ENCODE assay signal across 13 cellular contexts in genomic region chr3:4827767-4828166, GRCh38.
A peak's percentile ranks its signal among the peaks of the same experiment; 100 is the strongest.
DNase-seq lines count a peak whose midpoint lies in the region; ATAC-seq and TF ChIP-seq lines count a peak whose summit lies in the region.
"Had no signal": no experiment of that assay in that cellular context is flagged by ENCODE, and none has a peak within 500 bp of the region (broad histone marks: within the 10 kb centered on the region; RNA-seq: fewer than 3 reads in every experiment).

No MANE protein-coding gene starts in this region.

- H3K36me3 Mint-ChIP-seq in activated naive CD8-positive, alpha-beta T cell = peaks cover 29% of the 10 kb centered on the region

- H3K4me1 Mint-ChIP-seq in activated naive CD8-positive, alpha-beta T cell (ENCODE audit: low read depth) = peaks cover 94% of the 10 kb centered on the region

- H3K4me3 ChIP-seq in right atrium auricular region (no peak overlapping the region), muscle layer of colon (ENCODE audit: low read depth in 1 of 2, low read length in 2 of 2) (no peak overlapping the region), upper lobe of right lung (no peak overlapping the region), prostate gland (no peak overlapping the region)

- peak overlapping the region; percentile 48 for H3K4me3 Mint-ChIP-seq in activated naive CD8-positive, alpha-beta T cell
- H3K4me3 Mint-ChIP-seq: brain had no signal

- H3K27ac ChIP-seq in right atrium auricular region (peak overlapping the region; percentile 77 to 82), muscle layer of colon (ENCODE audit: low read depth, low read length) (peak overlapping the region; percentile 48), upper lobe of right lung (peak overlapping the region; percentile 76), prostate gland (no peak overlapping the region)

- no peak for TF ChIP-seq CTCF in right atrium auricular region (IDR thresholded peaks at IDR 0.05)
- TF ChIP-seq CTCF in upper lobe of right lung (IDR thresholded peaks at IDR 0.05) = no peak
- no peak for TF ChIP-seq CTCF in prostate gland (IDR thresholded peaks at IDR 0.05)

- DNase-seq in right atrium auricular region (ENCODE audit: low spot score) (no peak), Right ventricle myocardium inferior (ENCODE audit: missing footprints) (no peak), upper lobe of right lung (no peak), prostate gland (ENCODE audit: low spot score) (no peak), HK-2 (ENCODE audit: unreplicated experiment) (no peak)
- DNase-seq: activated CD4-positive, alpha-beta T cell treated with anti-CD3 and anti-CD28 coated beads for 4 hours; NCI-H2107; RPMI8226; stimulated activated naive CD4-positive, alpha-beta T cell had no signal

- H3K9me3 Mint-ChIP-seq in activated naive CD8-positive, alpha-beta T cell (ENCODE audit: low read depth) = no peaks in the 10 kb centered on the region
- H3K9me3 Mint-ChIP-seq: brain had no signal

- no peak for TF ChIP-seq POLR2A in prostate gland (IDR thresholded peaks at IDR 0.05)

- WGBS in prostate gland = 73% methylated on average over 8 of the region's 8 CpGs

- peak overlapping the region; percentile 94 for H3K27ac Mint-ChIP-seq in activated naive CD8-positive, alpha-beta T cell

- H3K36me3 ChIP-seq in right atrium auricular region (no peaks in the 10 kb centered on the region), muscle layer of colon (ENCODE audit: insufficient read depth, low read length) (peaks cover 9% of the 10 kb centered on the region), upper lobe of right lung (no peaks in the 10 kb centered on the region), prostate gland (no peaks in the 10 kb centered on the region)

- peaks cover 0 to 67% of the 10 kb centered on the region in 2 donors for H3K4me1 ChIP-seq in right atrium auricular region
- H3K4me1 ChIP-seq in muscle layer of colon (ENCODE audit: insufficient read depth, low read length) = peaks cover 35% of the 10 kb centered on the region
- peaks cover 70% of the 10 kb centered on the region for H3K4me1 ChIP-seq in upper lobe of right lung
- H3K4me1 ChIP-seq in prostate gland (replicated peaks) = peaks cover 8% of the 10 kb centered on the region

- H3K27me3 ChIP-seq in right atrium auricular region = no peaks in the 10 kb centered on the region
- H3K27me3 ChIP-seq in muscle layer of colon (ENCODE audit: control insufficient read depth in 1 of 2, insufficient read depth in 2 of 2, low read length in 2 of 2) = no peaks in the 10 kb centered on the region
- no peaks in the 10 kb centered on the region for H3K27me3 ChIP-seq in upper lobe of right lung
- H3K27me3 ChIP-seq in prostate gland (replicated peaks; ENCODE audit: insufficient read depth) = no peaks in the 10 kb centered on the region

- intact Hi-C loops in Right ventricle myocardium inferior (cut with DNase I) (loop anchor here (5.0 kb wide), 2 partner anchors 55 to 95 kb away; no protein-coding TSS in a partner anchor), upper lobe of right lung (cut with DNase I) (no loop called here), prostate gland (cut with DNase I) (loop anchor here (2.0 to 5.0 kb wide), 3 partner anchors 109 to 200 kb away; partner anchors contain the start of gene BHLHE40)

- H3K27me3 Mint-ChIP-seq in activated naive CD8-positive, alpha-beta T cell = no peaks in the 10 kb centered on the region
- H3K27me3 Mint-ChIP-seq: brain had no signal

- no peaks in the 10 kb centered on the region for H3K9me3 ChIP-seq in right atrium auricular region
- no peaks in the 10 kb centered on the region for H3K9me3 ChIP-seq in muscle layer of colon (ENCODE audit: low read length)
- H3K9me3 ChIP-seq in upper lobe of right lung = no peaks in the 10 kb centered on the region
- H3K9me3 ChIP-seq in prostate gland = no peaks in the 10 kb centered on the region

- H3K9ac ChIP-seq in muscle layer of colon (ENCODE audit: low read length) = no peak overlapping the region

- ATAC-seq in Right ventricle myocardium inferior = no peak
- no peak for ATAC-seq in upper lobe of right lung
- ATAC-seq in GM18498 (IDR thresholded peaks at IDR 0.05; ENCODE audit: unreplicated experiment) = no peak

Comparison
In these comparisons a context has a peak if more than half of its experiments do, and no peak if none do; other contexts are left out.
1. H3K27ac ChIP-seq: peak in right atrium auricular region (2 of 2), muscle layer of colon (single experiment) and upper lobe of right lung (single experiment); none in prostate gland (0 of 2).